In genomic region chr6:26569433-26569764, GRCh38 we compare ENCODE assay signal across 1 cellular context.
TF ChIP-seq lines count a peak whose summit lies in the region.

No MANE protein-coding gene starts in this region.

TF ChIP-seq in HCT116, 20 proteins besides CTCF, POLR2A, EP300 and RAD21 (continued from another document):
- TF ChIP-seq SIN3A (IDR thresholded peaks at IDR 0.05; ENCODE audit: low read depth) (no peak), SRF (IDR thresholded peaks at IDR 0.05; ENCODE audit: low read depth) (no peak), SP1 (IDR thresholded peaks at IDR 0.05; ENCODE audit: low read depth) (no peak), POLR2AphosphoS5 (IDR thresholded peaks at IDR 0.05; ENCODE audit: low read depth, low read length) (no peak), ZFX (IDR thresholded peaks at IDR 0.05) (no peak), EZH2 (IDR thresholded peaks at IDR 0.05) (no peak), FOSL1 (IDR thresholded peaks at IDR 0.05; ENCODE audit: low read depth) (no peak), CEBPB (IDR thresholded peaks at IDR 0.05; ENCODE audit: low read depth) (no peak), ATF3 (IDR thresholded peaks at IDR 0.05) (no peak), YY1 (IDR thresholded peaks at IDR 0.05; ENCODE audit: extremely low read depth, insufficient replicate concordance, low read depth, low read length) (no peak), EGR1 (IDR thresholded peaks at IDR 0.05; ENCODE audit: low read depth) (no peak)
- TF ChIP-seq, protein P1, sequence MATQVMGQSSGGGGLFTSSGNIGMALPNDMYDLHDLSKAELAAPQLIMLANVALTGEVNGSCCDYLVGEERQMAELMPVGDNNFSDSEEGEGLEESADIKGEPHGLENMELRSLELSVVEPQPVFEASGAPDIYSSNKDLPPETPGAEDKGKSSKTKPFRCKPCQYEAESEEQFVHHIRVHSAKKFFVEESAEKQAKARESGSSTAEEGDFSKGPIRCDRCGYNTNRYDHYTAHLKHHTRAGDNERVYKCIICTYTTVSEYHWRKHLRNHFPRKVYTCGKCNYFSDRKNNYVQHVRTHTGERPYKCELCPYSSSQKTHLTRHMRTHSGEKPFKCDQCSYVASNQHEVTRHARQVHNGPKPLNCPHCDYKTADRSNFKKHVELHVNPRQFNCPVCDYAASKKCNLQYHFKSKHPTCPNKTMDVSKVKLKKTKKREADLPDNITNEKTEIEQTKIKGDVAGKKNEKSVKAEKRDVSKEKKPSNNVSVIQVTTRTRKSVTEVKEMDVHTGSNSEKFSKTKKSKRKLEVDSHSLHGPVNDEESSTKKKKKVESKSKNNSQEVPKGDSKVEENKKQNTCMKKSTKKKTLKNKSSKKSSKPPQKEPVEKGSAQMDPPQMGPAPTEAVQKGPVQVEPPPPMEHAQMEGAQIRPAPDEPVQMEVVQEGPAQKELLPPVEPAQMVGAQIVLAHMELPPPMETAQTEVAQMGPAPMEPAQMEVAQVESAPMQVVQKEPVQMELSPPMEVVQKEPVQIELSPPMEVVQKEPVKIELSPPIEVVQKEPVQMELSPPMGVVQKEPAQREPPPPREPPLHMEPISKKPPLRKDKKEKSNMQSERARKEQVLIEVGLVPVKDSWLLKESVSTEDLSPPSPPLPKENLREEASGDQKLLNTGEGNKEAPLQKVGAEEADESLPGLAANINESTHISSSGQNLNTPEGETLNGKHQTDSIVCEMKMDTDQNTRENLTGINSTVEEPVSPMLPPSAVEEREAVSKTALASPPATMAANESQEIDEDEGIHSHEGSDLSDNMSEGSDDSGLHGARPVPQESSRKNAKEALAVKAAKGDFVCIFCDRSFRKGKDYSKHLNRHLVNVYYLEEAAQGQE (IDR thresholded peaks at IDR 0.05; ENCODE audit: low read depth): no peak
